In genomic region chr12:92814584-92814983, GRCh38 we compare ENCODE assay signal across 22 cellular contexts.
"Had no signal": no experiment of that assay in that cellular context is flagged by ENCODE, and none has a peak within 500 bp of the region (broad histone marks: within the 10 kb centered on the region; RNA-seq: fewer than 3 reads in every experiment).

No MANE protein-coding gene starts in this region.

- H3K4me3 ChIP-seq: coronary artery, gastrocnemius medialis, left lung, neural progenitor cell, right lobe of liver, stomach, thyroid gland, vagina had no signal

- H3K27me3 Mint-ChIP-seq: naive thymus-derived CD4-positive, alpha-beta T cell; progenitor cell of endocrine pancreas had no signal

- H3K9me3 Mint-ChIP-seq: naive thymus-derived CD4-positive, alpha-beta T cell; nephron; neural progenitor cell had no signal

- H3K36me3 ChIP-seq: neural progenitor cell, thyroid gland had no signal

- H3K4me3 Mint-ChIP-seq: naive thymus-derived CD4-positive, alpha-beta T cell; nephron; neural progenitor cell had no signal

- H2AFZ ChIP-seq: neural progenitor cell, parathyroid adenoma had no signal

- H3K4me1 Mint-ChIP-seq: nephron, neural progenitor cell had no signal

- H3K4me2 ChIP-seq: neural progenitor cell had no signal

- H3K27ac ChIP-seq: coronary artery, gastrocnemius medialis, left lung, neural progenitor cell, parathyroid adenoma, right lobe of liver, stomach, thyroid gland, vagina had no signal

- H3K27me3 ChIP-seq: gastrocnemius medialis, left lung, neural progenitor cell, right lobe of liver, stomach, thyroid gland, vagina had no signal

- DNase-seq: effector CD4-positive, alpha-beta T cell; gastrocnemius medialis; head of caudate nucleus; kidney; left lung; mesendoderm; midbrain; naive thymus-derived CD4-positive, alpha-beta T cell; right lobe of liver; small intestine; stimulated activated CD4-positive, alpha-beta T cell treated with anti-CD3 and anti-CD28 coated beads, Interleukin-15, amount 100 ng/mL, for 24 hours; stimulated activated CD4-positive, alpha-beta T cell treated with anti-CD3 and anti-CD28 coated beads, Interleukin-2, amount 100 ng/mL, for 48 hours; stimulated activated naive CD4-positive, alpha-beta T cell treated with Interleukin-2 at 50 U/mL for 16 hours; stomach; thyroid gland; trophoblast cell had no signal

- H3K27ac Mint-ChIP-seq: nephron, neural progenitor cell, progenitor cell of endocrine pancreas had no signal

- H3K9me3 ChIP-seq: gastrocnemius medialis, left lung, right lobe of liver, stomach, thyroid gland, vagina had no signal

- H3K9ac ChIP-seq: neural progenitor cell, parathyroid adenoma had no signal

- H3K4me1 ChIP-seq: gastrocnemius medialis, left lung, neural progenitor cell, parathyroid adenoma, right lobe of liver, stomach, thyroid gland, vagina had no signal

- H3K79me2 ChIP-seq: parathyroid adenoma had no signal

- FAIRE-seq: kidney, small intestine had no signal
